In genomic region chr3:179015551-179016020, GRCh38 we compare ENCODE assay signal across 8 cellular contexts. TPM values are rescaled to one million over a fixed set of nuclear protein-coding genes. Genes with fewer than 3 reads are reported as not detected.
DNase-seq lines count a peak whose midpoint lies in the region; ATAC-seq and TF ChIP-seq lines count a peak whose summit lies in the region.

No MANE protein-coding gene starts in this region.

- no peaks in the 10 kb centered on the region for H3K9me3 Mint-ChIP-seq in activated CD4-positive, alpha-beta T cell treated with anti-CD3 and anti-CD28 coated beads, Interleukin-2, amount 10 ng/mL, durations not matched to agents 24 days and 14 days
- no peaks in the 10 kb centered on the region for H3K9me3 Mint-ChIP-seq in natural killer cell treated with Interleukin-12 subunit alpha and Interleukin-12 subunit beta and Interleukin-15 and Interleukin-18, amount 100 ng/mL, for 72 hours

- no peak overlapping the region for H3K9ac ChIP-seq in DND-41 (ENCODE audit: low read depth, low read length)

- TF ChIP-seq CTCF in DND-41 (IDR thresholded peaks at IDR 0.05; ENCODE audit: borderline replicate concordance, extremely low read depth, low read length, poor library complexity, severe bottlenecking) (peak; percentile 91), GM20000 (IDR thresholded peaks at IDR 0.05; ENCODE audit: extremely low read depth, missing control alignments) (peak; percentile 25)

- H3K4me1 Mint-ChIP-seq in activated CD4-positive, alpha-beta T cell treated with anti-CD3 and anti-CD28 coated beads, Interleukin-2, amount 10 ng/mL, durations not matched to agents 24 days and 14 days: peaks cover 28% of the 10 kb centered on the region
- peaks cover 8 to 16% of the 10 kb centered on the region in 2 donors for H3K4me1 Mint-ChIP-seq in natural killer cell treated with Interleukin-12 subunit alpha and Interleukin-12 subunit beta and Interleukin-15 and Interleukin-18, amount 100 ng/mL, for 72 hours (ENCODE audit: low read depth in 2 of 2)

- H3K79me2 ChIP-seq in DND-41 (ENCODE audit: insufficient read depth, low read length): no peaks in the 10 kb centered on the region

- no peak overlapping the region for H3K4me2 ChIP-seq in DND-41 (ENCODE audit: insufficient read depth, low read length)

- H3K4me3 ChIP-seq in DND-41 (ENCODE audit: low read depth in 1 of 2, low read length in 2 of 2): no peak overlapping the region
- H3K4me3 ChIP-seq in aorta (ENCODE audit: low read length in 2 of 2): no peak overlapping the region

- no peak overlapping the region for H2AFZ ChIP-seq in DND-41 (ENCODE audit: low read depth, low read length)

- peak; percentile 78 for DNase-seq in DND-41
- DNase-seq in GM20000 (ENCODE audit: low spot score): peak; percentile 56
- peak; percentile 19 to 80 for DNase-seq in NCI-H526 (lab: John Stamatoyannopoulos, UW)
- peak; percentile 94 for DNase-seq in activated CD4-positive, alpha-beta T cell treated with anti-CD3 and anti-CD28 coated beads, Interleukin-2, amount 10 ng/mL, durations not matched to agents 24 days and 14 days
- DNase-seq in erythroblast (lab: John Stamatoyannopoulos, UW): peak; percentile 82 to 87
- DNase-seq in natural killer cell treated with Interleukin-12 subunit alpha and Interleukin-12 subunit beta and Interleukin-15 and Interleukin-18, amount 100 ng/mL, for 72 hours (ENCODE audit: low spot score): peak; percentile 76
- no peak for DNase-seq in aorta

- H3K27ac ChIP-seq in DND-41 (ENCODE audit: low read length): no peak overlapping the region
- no peak overlapping the region for H3K27ac ChIP-seq in aorta (ENCODE audit: low read depth in 1 of 2, low read length in 2 of 2)

- H3K36me3 ChIP-seq in DND-41 (ENCODE audit: insufficient read depth, low read length) (no peaks in the 10 kb centered on the region), aorta (ENCODE audit: control insufficient read depth in 1 of 2, insufficient read depth in 2 of 2, low read length in 1 of 2) (no peaks in the 10 kb centered on the region)

- no peaks in the 10 kb centered on the region for H3K9me3 ChIP-seq in DND-41 (ENCODE audit: insufficient read depth, low read length, severe bottlenecking)
- H3K9me3 ChIP-seq in aorta (ENCODE audit: control insufficient read depth, low read length): no peaks in the 10 kb centered on the region

- H3K27me3 Mint-ChIP-seq in activated CD4-positive, alpha-beta T cell treated with anti-CD3 and anti-CD28 coated beads, Interleukin-2, amount 10 ng/mL, durations not matched to agents 24 days and 14 days: peaks cover 14% of the 10 kb centered on the region
- H3K27me3 Mint-ChIP-seq in natural killer cell treated with Interleukin-12 subunit alpha and Interleukin-12 subunit beta and Interleukin-15 and Interleukin-18, amount 100 ng/mL, for 72 hours: peaks cover 0 to 3% of the 10 kb centered on the region in 2 donors

- H3K4me1 ChIP-seq in DND-41 (ENCODE audit: insufficient read depth, low read length): peaks cover 11% of the 10 kb centered on the region
- peaks cover 0 to 2% of the 10 kb centered on the region in 2 donors for H3K4me1 ChIP-seq in aorta (ENCODE audit: control insufficient read depth in 1 of 2, insufficient read depth in 2 of 2, low read length in 2 of 2)

- no peak for TF ChIP-seq POLR2A in erythroblast (IDR thresholded peaks at IDR 0.05; ENCODE audit: low read length)

- peak overlapping the region; percentile 5 for H3K27ac Mint-ChIP-seq in activated CD4-positive, alpha-beta T cell treated with anti-CD3 and anti-CD28 coated beads, Interleukin-2, amount 10 ng/mL, durations not matched to agents 24 days and 14 days
- H3K27ac Mint-ChIP-seq in natural killer cell treated with Interleukin-12 subunit alpha and Interleukin-12 subunit beta and Interleukin-15 and Interleukin-18, amount 100 ng/mL, for 72 hours: peak overlapping the region in 1 of 2 donors; percentile 11

- no peaks in the 10 kb centered on the region for H3K27me3 ChIP-seq in DND-41 (ENCODE audit: insufficient read depth, low read length, poor library complexity)
- no peaks in the 10 kb centered on the region for H3K27me3 ChIP-seq in aorta (ENCODE audit: control insufficient read depth in 1 of 2, insufficient read depth in 2 of 2, low read length in 1 of 2)

- H3K36me3 Mint-ChIP-seq in activated CD4-positive, alpha-beta T cell treated with anti-CD3 and anti-CD28 coated beads, Interleukin-2, amount 10 ng/mL, durations not matched to agents 24 days and 14 days (ENCODE audit: low read depth): peaks cover 8% of the 10 kb centered on the region
- no peaks in the 10 kb centered on the region for H3K36me3 Mint-ChIP-seq in natural killer cell treated with Interleukin-12 subunit alpha and Interleukin-12 subunit beta and Interleukin-15 and Interleukin-18, amount 100 ng/mL, for 72 hours

- no peak overlapping the region for H3K4me3 Mint-ChIP-seq in activated CD4-positive, alpha-beta T cell treated with anti-CD3 and anti-CD28 coated beads, Interleukin-2, amount 10 ng/mL, durations not matched to agents 24 days and 14 days
- no peak overlapping the region for H3K4me3 Mint-ChIP-seq in natural killer cell treated with Interleukin-12 subunit alpha and Interleukin-12 subunit beta and Interleukin-15 and Interleukin-18, amount 100 ng/mL, for 72 hours

- peak; percentile 97 for ATAC-seq in DND-41 (ENCODE audit: insufficient read depth, low read depth)
- peak; percentile 68 for ATAC-seq in HG03565 (IDR thresholded peaks at IDR 0.05; ENCODE audit: unreplicated experiment)
- ATAC-seq in natural killer cell treated with Interleukin-12 subunit alpha and Interleukin-12 subunit beta and Interleukin-15 and Interleukin-18, amount 100 ng/mL, for 72 hours: peak; percentile 89 to 90
- peak; percentile 92 for ATAC-seq in aorta (ENCODE audit: low FRiP score)

- H4K20me1 ChIP-seq in DND-41 (ENCODE audit: insufficient read depth, low read length): no peaks in the 10 kb centered on the region

- intact Hi-C loops in activated CD4-positive, alpha-beta T cell treated with anti-CD3 and anti-CD28 coated beads, Interleukin-2, amount 10 ng/mL, durations not matched to agents 24 days and 14 days (cut with micrococcal nuclease): loop anchor here (1.0 to 10.0 kb wide), 8 partner anchors 15 to 548 kb away; partner anchors contain the start of genes GNB4 and ZMAT3
- intact Hi-C loops in aorta (cut with DNase I): loop anchor here (1.0 to 10.0 kb wide), 4 partner anchors 59 to 301 kb away; partner anchors contain the start of genes ZMAT3 (in 2 of the 2) and PIK3CA (in 1 of the 2)

- 0 to 1% methylated on average over 1 of the region's 1 CpG for WGBS in aorta, 2 donors

RNA-seq across cellular contexts. Expression of gene ZMAT3, which starts 56.0 kb away (rescaled TPM):
- total RNA-seq in activated CD4-positive, alpha-beta T cell treated with anti-CD3 and anti-CD28 coated beads, Interleukin-2, amount 10 ng/mL, durations not matched to agents 24 days and 14 days: 11.8 and 13.1 TPM in 2 replicates
- total RNA-seq in natural killer cell treated with Interleukin-12 subunit alpha and Interleukin-12 subunit beta and Interleukin-15 and Interleukin-18, amount 100 ng/mL, for 72 hours: 10 to 100 TPM; 17.4 to 28.4 TPM
- 10 to 100 TPM; 27.1 to 27.3 TPM for total RNA-seq in aorta
- 10 to 100 TPM in 1 of 2 donors, 1 to 10 TPM in 1; 9.9 to 12.4 TPM for polyA plus RNA-seq in aorta

Comparison
In these comparisons a context has a peak if more than half of its experiments do, and no peak if none do; other contexts are left out.
1. DNase-seq: peak in DND-41 (single experiment), GM20000 (single experiment), NCI-H526 (2 of 2), activated CD4-positive, alpha-beta T cell treated with anti-CD3 and anti-CD28 coated beads, Interleukin-2, amount 10 ng/mL, durations not matched to agents 24 days and 14 days (single experiment), erythroblast (2 of 2) and natural killer cell treated with Interleukin-12 subunit alpha and Interleukin-12 subunit beta and Interleukin-15 and Interleukin-18, amount 100 ng/mL, for 72 hours (single experiment); none in aorta (0 of 2).
2. Peak in every context shown above with its lines, with median percentiles within 50 percentile points of each other: ATAC-seq.